In genomic region chr3:160224811-160225180, GRCh38 we compare ENCODE assay signal across 8 cellular contexts. TPM values are rescaled to one million over a fixed set of nuclear protein-coding genes. Genes with fewer than 3 reads are reported as not detected.
DNase-seq lines count a peak whose midpoint lies in the region; ATAC-seq and TF ChIP-seq lines count a peak whose summit lies in the region.

No MANE protein-coding gene starts in this region.

- no peak overlapping the region for H3K27ac ChIP-seq in RWPE1
- H3K27ac ChIP-seq in fibroblast of lung (ENCODE audit: insufficient read depth, low read length), result no peak overlapping the region
- H3K27ac ChIP-seq in rectal smooth muscle tissue (ENCODE audit: low read depth, low read length), result peak overlapping the region; percentile 77

- ATAC-seq in GM18498 (IDR thresholded peaks at IDR 0.05; ENCODE audit: unreplicated experiment) (no peak), GM18502 (IDR thresholded peaks at IDR 0.05; ENCODE audit: poor library complexity, unreplicated experiment) (no peak)

- POLR2A ChIA-PET in RWPE1 (lab: Yijun Ruan, JAX; ENCODE audit: low non-redundant PET), result no interaction called here

- H3K4me1 ChIP-seq in ES-I3 (ENCODE audit: insufficient read depth, low read length) (no peaks in the 10 kb centered on the region), fibroblast of lung (ENCODE audit: control insufficient read depth, extremely low read depth, insufficient read depth, low read length) (no peaks in the 10 kb centered on the region), rectal smooth muscle tissue (ENCODE audit: control insufficient read depth, insufficient read depth, low read length) (peaks cover 6% of the 10 kb centered on the region)

- H3K79me2 ChIP-seq in fibroblast of lung (ENCODE audit: control insufficient read depth, insufficient read depth, low read length), result no peaks in the 10 kb centered on the region

- H3K27me3 ChIP-seq in fibroblast of lung (ENCODE audit: control insufficient read depth, insufficient read depth, low read length) (peaks cover 23% of the 10 kb centered on the region), rectal smooth muscle tissue (ENCODE audit: control insufficient read depth, insufficient read depth, low read length) (peaks cover 4% of the 10 kb centered on the region)

- H3K9me3 ChIP-seq in ES-I3 (ENCODE audit: control insufficient read depth, insufficient read depth, low read length) (no peaks in the 10 kb centered on the region), fibroblast of lung (ENCODE audit: control insufficient read depth, insufficient read depth, low read depth, low read length) (no peaks in the 10 kb centered on the region)

- no peaks in the 10 kb centered on the region for H3K36me3 ChIP-seq in ES-I3 (ENCODE audit: insufficient read depth, low read length)
- no peaks in the 10 kb centered on the region for H3K36me3 ChIP-seq in fibroblast of lung (ENCODE audit: control insufficient read depth, insufficient read depth, low read length)
- H3K36me3 ChIP-seq in rectal smooth muscle tissue (ENCODE audit: control insufficient read depth, insufficient read depth, low read length), result no peaks in the 10 kb centered on the region

- DNase-seq in RWPE1 (ENCODE audit: low spot score) (peak; percentile 6), fibroblast of lung (ENCODE audit: low read depth in 2 of 2) (no peak), kidney tubule cell (ENCODE audit: low spot score) (no peak), NCI-H526 treated with DMSO at 0.1 percent for 48 hours (lab: John Stamatoyannopoulos, UW) (no peak)

- H3K9ac ChIP-seq in ES-I3 (ENCODE audit: low read depth, low read length) (peak overlapping the region; percentile 66; the same call in 1 of the 2 replicates), fibroblast of lung (ENCODE audit: insufficient read depth, low read length) (no peak overlapping the region), rectal smooth muscle tissue (ENCODE audit: low read length) (no peak overlapping the region)

- H3K4me2 ChIP-seq in fibroblast of lung (ENCODE audit: extremely low read depth, insufficient read depth, low read length), result peak overlapping the region; percentile 79

- peak overlapping the region; percentile 20 to 56 (median 45) for H3K4me3 ChIP-seq in fibroblast of lung (replicated peaks in 1 of 4; ENCODE audit: control extremely low read depth in 1 of 4, insufficient read depth in 1 of 4, low read depth in 3 of 4, low read length in 4 of 4)
- peak overlapping the region; percentile 72 for H3K4me3 ChIP-seq in rectal smooth muscle tissue (ENCODE audit: low read length)

- no peak for TF ChIP-seq CTCF in RWPE1 (conservative IDR thresholded peaks at IDR 0.05; ENCODE audit: low read depth)
- TF ChIP-seq CTCF in fibroblast of lung (conservative IDR thresholded peaks at IDR 0.05 in 1 of 2, IDR thresholded peaks at IDR 0.05 in 1 of 2; ENCODE audit: low read depth in 1 of 2, low read length in 2 of 2), result no peak

- H2AFZ ChIP-seq in fibroblast of lung (ENCODE audit: low read length), result no peak overlapping the region

- no peaks in the 10 kb centered on the region for H4K20me1 ChIP-seq in fibroblast of lung (ENCODE audit: control insufficient read depth, extremely low read depth, insufficient read depth, low read length)

- CTCF ChIA-PET in RWPE1 (lab: Yijun Ruan, JAX), result interaction anchor here (0.7 kb wide), 1 partner anchor 138 kb away, joined by 3 read pairs; no protein-coding TSS in a partner anchor

RNA-seq across cellular contexts. Expression of gene C3orf80, which starts 0.4 kb away (rescaled TPM):
- total RNA-seq in fibroblast of lung, result 0.26 and 0.33 TPM in 2 replicates
- polyA plus RNA-seq in fibroblast of lung, result 0.02 and 0.08 TPM in 2 replicates
- 0.06 and 0.07 TPM in 2 replicates for polyA plus RNA-seq in fibroblast of lung (2012)
- not detected in 2 replicates for polyA minus RNA-seq in fibroblast of lung (ENCODE audit: low replicate concordance)
